1 cellular context compared by ENCODE assay signal in genomic region chr9:125644819-125645507, GRCh38.
TF ChIP-seq lines count a peak whose summit lies in the region.

No MANE protein-coding gene starts in this region.

TF ChIP-seq in SK-N-SH, 30 proteins besides CTCF, POLR2A, EP300 and RAD21 (continued from another document):
- TF ChIP-seq, protein P1, sequence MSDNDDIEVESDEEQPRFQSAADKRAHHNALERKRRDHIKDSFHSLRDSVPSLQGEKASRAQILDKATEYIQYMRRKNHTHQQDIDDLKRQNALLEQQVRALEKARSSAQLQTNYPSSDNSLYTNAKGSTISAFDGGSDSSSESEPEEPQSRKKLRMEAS (IDR thresholded peaks at IDR 0.05; ENCODE audit: low read depth), result no peak
- TF ChIP-seq EZH2phosphoT487 (IDR thresholded peaks at IDR 0.05; ENCODE audit: borderline replicate concordance, low read depth) (no peak), YY1 (IDR thresholded peaks at IDR 0.05; ENCODE audit: low read depth) (no peak), GABPA (IDR thresholded peaks at IDR 0.05; ENCODE audit: low read depth) (no peak)
- TF ChIP-seq, protein P2, sequence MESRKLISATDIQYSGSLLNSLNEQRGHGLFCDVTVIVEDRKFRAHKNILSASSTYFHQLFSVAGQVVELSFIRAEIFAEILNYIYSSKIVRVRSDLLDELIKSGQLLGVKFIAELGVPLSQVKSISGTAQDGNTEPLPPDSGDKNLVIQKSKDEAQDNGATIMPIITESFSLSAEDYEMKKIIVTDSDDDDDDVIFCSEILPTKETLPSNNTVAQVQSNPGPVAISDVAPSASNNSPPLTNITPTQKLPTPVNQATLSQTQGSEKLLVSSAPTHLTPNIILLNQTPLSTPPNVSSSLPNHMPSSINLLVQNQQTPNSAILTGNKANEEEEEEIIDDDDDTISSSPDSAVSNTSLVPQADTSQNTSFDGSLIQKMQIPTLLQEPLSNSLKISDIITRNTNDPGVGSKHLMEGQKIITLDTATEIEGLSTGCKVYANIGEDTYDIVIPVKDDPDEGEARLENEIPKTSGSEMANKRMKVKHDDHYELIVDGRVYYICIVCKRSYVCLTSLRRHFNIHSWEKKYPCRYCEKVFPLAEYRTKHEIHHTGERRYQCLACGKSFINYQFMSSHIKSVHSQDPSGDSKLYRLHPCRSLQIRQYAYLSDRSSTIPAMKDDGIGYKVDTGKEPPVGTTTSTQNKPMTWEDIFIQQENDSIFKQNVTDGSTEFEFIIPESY (IDR thresholded peaks at IDR 0.05; ENCODE audit: borderline replicate concordance, low read depth), result no peak
